Comparison of ENCODE assay signal across 18 cellular contexts in genomic region chr13:40911341-40911740, GRCh38.
"Had no signal": no experiment of that assay in that cellular context is flagged by ENCODE, and none has a peak within 500 bp of the region (broad histone marks: within the 10 kb centered on the region; RNA-seq: fewer than 3 reads in every experiment).

No MANE protein-coding gene starts in this region.

- ATAC-seq: esophagus mucosa; gastrocnemius medialis; heart right ventricle; left lobe of liver; mucosa of descending colon; naive thymus-derived CD8-positive, alpha-beta T cell had no signal

- H3K27me3 Mint-ChIP-seq: naive thymus-derived CD8-positive, alpha-beta T cell; stimulated activated naive CD8-positive, alpha-beta T cell treated with anti-CD3 and anti-CD28 coated beads, Interleukin-15, Interleukin-2, amounts not matched to agents 100 ng/mL and 50 ng/mL, for 24 hours had no signal

- H3K27me3 ChIP-seq: gastrocnemius medialis, heart right ventricle, right atrium auricular region, sigmoid colon, tibial artery, upper lobe of left lung, uterus had no signal

- H3K9me3 ChIP-seq: gastrocnemius medialis, heart right ventricle, mucosa of descending colon, right atrium auricular region, sigmoid colon, tibial artery, upper lobe of left lung, uterus had no signal

- H3K27ac Mint-ChIP-seq: stimulated activated naive CD8-positive, alpha-beta T cell treated with anti-CD3 and anti-CD28 coated beads, Interleukin-15, Interleukin-2, amounts not matched to agents 100 ng/mL and 50 ng/mL, for 24 hours had no signal

- H3K4me1 ChIP-seq: gastrocnemius medialis, right atrium auricular region, sigmoid colon, tibial artery, upper lobe of left lung, uterus had no signal

- H3K4me3 Mint-ChIP-seq: naive thymus-derived CD8-positive, alpha-beta T cell; neural crest cell; stimulated activated naive CD8-positive, alpha-beta T cell treated with anti-CD3 and anti-CD28 coated beads, Interleukin-15, Interleukin-2, amounts not matched to agents 100 ng/mL and 50 ng/mL, for 24 hours had no signal

- H3K4me1 Mint-ChIP-seq: neural crest cell had no signal

- H3K4me3 ChIP-seq: gastrocnemius medialis, heart right ventricle, mucosa of descending colon, right atrium auricular region, sigmoid colon, skin epidermis, tibial artery, upper lobe of left lung, uterus had no signal

- H3K9me3 Mint-ChIP-seq: naive thymus-derived CD8-positive, alpha-beta T cell; neural crest cell; stimulated activated naive CD8-positive, alpha-beta T cell treated with anti-CD3 and anti-CD28 coated beads, Interleukin-15, Interleukin-2, amounts not matched to agents 100 ng/mL and 50 ng/mL, for 24 hours had no signal

- H3K36me3 ChIP-seq: gastrocnemius medialis, heart right ventricle, right atrium auricular region, sigmoid colon, tibial artery, upper lobe of left lung, uterus had no signal

- H3K27ac ChIP-seq: gastrocnemius medialis, heart right ventricle, right atrium auricular region, sigmoid colon, tibial artery, upper lobe of left lung, uterus had no signal

- DNase-seq: effector memory CD4-positive, alpha-beta T cell; gastrocnemius medialis; heart right ventricle; islet precursor cell; mammary epithelial cell; mucosa of descending colon; naive thymus-derived CD8-positive, alpha-beta T cell; sigmoid colon; stimulated activated CD4-positive, alpha-beta T cell treated with anti-CD3 and anti-CD28 coated beads, Interleukin-2, amount 100 ng/mL, for 48 hours; tibial artery; upper lobe of left lung; uterus had no signal
